Comparison of ENCODE assay signal across 9 cellular contexts in genomic region chr20:59515013-59515905, GRCh38.
DNase-seq lines count a peak whose midpoint lies in the region; ATAC-seq and TF ChIP-seq lines count a peak whose summit lies in the region.
"Had no signal": no experiment of that assay in that cellular context is flagged by ENCODE, and none has a peak within 500 bp of the region (broad histone marks: within the 10 kb centered on the region; RNA-seq: fewer than 3 reads in every experiment).

No MANE protein-coding gene starts in this region.

- no peak overlapping the region for H2BK15ac ChIP-seq in IMR-90 (ENCODE audit: low read depth, low read length)

- in situ Hi-C loops in IMR-90 (cut with MboI; ENCODE audit: low sequenced_read_pairs) = no loop called here

- dilution Hi-C loops in IMR-90 (cut with HindIII; ENCODE audit: low sequenced_read_pairs, unreplicated experiment) = no loop called here

- TF ChIP-seq EP300 in esophagus muscularis mucosa (IDR thresholded peaks at IDR 0.05) = no peak

- H3K18ac ChIP-seq in IMR-90 (ENCODE audit: low read depth, low read length) = no peak overlapping the region

- H3K9me3 ChIP-seq in IMR-90 (ENCODE audit: control insufficient read depth, insufficient read depth, low read length) = no peaks in the 10 kb centered on the region
- H3K9me3 ChIP-seq in RWPE2 (ENCODE audit: severe bottlenecking) = no peaks in the 10 kb centered on the region
- H3K9me3 ChIP-seq in esophagus muscularis mucosa = no peaks in the 10 kb centered on the region
- no peaks in the 10 kb centered on the region for H3K9me3 ChIP-seq in mucosa of descending colon

- no peaks in the 10 kb centered on the region for H3K36me3 Mint-ChIP-seq in T-helper 2 cell treated with Interferon-gamma antibody and Interleukin-4, amounts not matched to agents 5 μg/mL and 100 μg/mL, for 36 hours (ENCODE audit: low read depth)

- no peak overlapping the region for H3K27ac Mint-ChIP-seq in T-helper 2 cell treated with Interferon-gamma antibody and Interleukin-4, amounts not matched to agents 5 μg/mL and 100 μg/mL, for 36 hours
- H3K27ac Mint-ChIP-seq: T-helper 1 cell treated with Interleukin-12 subunit alpha and Interleukin-12 subunit beta and Interleukin-4 antibody, amounts not matched to agents 30 μg/mL and 1 μg/mL, for 36 hours had no signal

- CTCF ChIA-PET in IMR-90 (lab: Yijun Ruan, JAX) = no interaction called here

- H4K20me1 ChIP-seq in IMR-90 (ENCODE audit: insufficient read depth, low read length) = no peaks in the 10 kb centered on the region

- H3K4me3 Mint-ChIP-seq in T-helper 2 cell treated with Interferon-gamma antibody and Interleukin-4, amounts not matched to agents 5 μg/mL and 100 μg/mL, for 36 hours = no peak overlapping the region
- H3K4me3 Mint-ChIP-seq: T-helper 1 cell treated with Interleukin-12 subunit alpha and Interleukin-12 subunit beta and Interleukin-4 antibody, amounts not matched to agents 30 μg/mL and 1 μg/mL, for 36 hours had no signal

- H4K8ac ChIP-seq in IMR-90 (ENCODE audit: low read depth in 2 of 2, low read length in 2 of 2) = no peak overlapping the region

- TF ChIP-seq POLR2A in IMR-90 (IDR thresholded peaks at IDR 0.05; ENCODE audit: low read depth, low read length) (no peak), esophagus muscularis mucosa (IDR thresholded peaks at IDR 0.05; ENCODE audit: low read depth) (no peak)

- H4K5ac ChIP-seq in IMR-90 (ENCODE audit: low read depth, low read length) = no peak overlapping the region

- H3K4ac ChIP-seq in IMR-90 (ENCODE audit: low read depth, low read length) = no peak overlapping the region

- no peak overlapping the region for H3K4me2 ChIP-seq in IMR-90 (ENCODE audit: low read depth, low read length)

- intact Hi-C loops in IMR-90 (cut with micrococcal nuclease) (loop anchor here (1.0 to 5.0 kb wide), 2 partner anchors 10 to 237 kb away; no protein-coding TSS in a partner anchor), esophagus muscularis mucosa (cut with DNase I) (no loop called here), mucosa of descending colon (cut with DNase I, micrococcal nuclease) (no loop called here)

- no peak overlapping the region for H2BK120ac ChIP-seq in IMR-90 (ENCODE audit: low read depth, low read length)

- H3K9me1 ChIP-seq in IMR-90 (ENCODE audit: insufficient read depth, low read length) = no peaks in the 10 kb centered on the region

- no peaks in the 10 kb centered on the region for H3K4me1 ChIP-seq in IMR-90 (ENCODE audit: control insufficient read depth, insufficient read depth, low read length)
- no peaks in the 10 kb centered on the region for H3K4me1 ChIP-seq in RWPE2 (ENCODE audit: insufficient read depth, poor library complexity, severe bottlenecking)
- no peaks in the 10 kb centered on the region for H3K4me1 ChIP-seq in esophagus muscularis mucosa
- H3K4me1 ChIP-seq in mucosa of descending colon (ENCODE audit: low read depth) = no peaks in the 10 kb centered on the region

- TF ChIP-seq RAD21 in IMR-90 (IDR thresholded peaks at IDR 0.05; ENCODE audit: low read length) = peak; percentile 40

- H3K27ac ChIP-seq in IMR-90 (ENCODE audit: insufficient read depth, low read length) (no peak overlapping the region), RWPE2 (ENCODE audit: poor library complexity, severe bottlenecking) (no peak overlapping the region), esophagus muscularis mucosa (replicated peaks in 1 of 4) (no peak overlapping the region)

- TF ChIP-seq CTCF in IMR-90 (conservative IDR thresholded peaks at IDR 0.05; ENCODE audit: low read depth, low read length) (peak; percentile 78), RWPE2 (IDR thresholded peaks at IDR 0.05; ENCODE audit: poor library complexity, severe bottlenecking) (peak; percentile 100), esophagus muscularis mucosa (IDR thresholded peaks at IDR 0.05) (peak; percentile 76 to 95 (median 82)), mucosa of descending colon (IDR thresholded peaks at IDR 0.05) (peak; percentile 72)

- H2BK5ac ChIP-seq in IMR-90 (ENCODE audit: low read depth, low read length, poor library complexity, severe bottlenecking) = no peak overlapping the region

- H3K9me3 Mint-ChIP-seq in T-helper 2 cell treated with Interferon-gamma antibody and Interleukin-4, amounts not matched to agents 5 μg/mL and 100 μg/mL, for 36 hours = no peaks in the 10 kb centered on the region
- H3K9me3 Mint-ChIP-seq: T-helper 1 cell treated with Interleukin-12 subunit alpha and Interleukin-12 subunit beta and Interleukin-4 antibody, amounts not matched to agents 30 μg/mL and 1 μg/mL, for 36 hours had no signal

- no peak overlapping the region for H2AK9ac ChIP-seq in IMR-90 (replicated peaks; ENCODE audit: low read depth, low read length, poor library complexity)

- WGBS in IMR-90 (ENCODE audit: extremely low coverage in 2 of 2, insufficient read length in 1 of 2), 2 experiments = 25% methylated on average over 9 of the region's 32 CpGs; no CpG with 5 or more reads in 1 of the 2 experiments
- WGBS in esophagus muscularis mucosa = 23% methylated on average over 26 of the region's 32 CpGs

- DNase-seq in DMS 273 (lab: John Stamatoyannopoulos, UW; ENCODE audit: unreplicated experiment) (peak; percentile 92), IMR-90 (peak; percentile 38), RWPE2 (ENCODE audit: low spot score) (no peak), esophagus muscularis mucosa (ENCODE audit: extremely low spot score) (peak; percentile 92), mucosa of descending colon (peak; percentile 58 to 83 (median 78)), GM19238 (ENCODE audit: insufficient read length, low spot score) (no peak)
- DNase-seq in T-helper 2 cell treated with Interferon-gamma antibody and Interleukin-4, amounts not matched to agents 5 μg/mL and 100 μg/mL, for 36 hours (ENCODE audit: low spot score) = no peak

- H4K91ac ChIP-seq in IMR-90 (ENCODE audit: insufficient read depth, low read depth, low read length) = no peak overlapping the region

- no peak overlapping the region for H2AFZ ChIP-seq in IMR-90 (replicated peaks; ENCODE audit: low read length, poor library complexity)

- H3K27me3 ChIP-seq in IMR-90 (ENCODE audit: control insufficient read depth, insufficient read depth, low read length) = no peaks in the 10 kb centered on the region
- H3K27me3 ChIP-seq in RWPE2 (ENCODE audit: insufficient read depth, poor library complexity, severe bottlenecking) = peaks cover 82% of the 10 kb centered on the region
- H3K27me3 ChIP-seq in esophagus muscularis mucosa = peaks cover 0 to 86% (median 9%) of the 10 kb centered on the region in 4 donors

- POLR2A ChIA-PET in IMR-90 (lab: Charles Lee; ENCODE audit: unreplicated experiment) = no interaction called here

- H3K4me3 ChIP-seq in IMR-90 (ENCODE audit: insufficient read depth, low read depth, low read length) = no peak overlapping the region
- no peak overlapping the region for H3K4me3 ChIP-seq in RWPE2 (ENCODE audit: severe bottlenecking)
- no peak overlapping the region for H3K4me3 ChIP-seq in esophagus muscularis mucosa
- H3K4me3 ChIP-seq in mucosa of descending colon = no peak overlapping the region

- no peaks in the 10 kb centered on the region for H3K79me1 ChIP-seq in IMR-90 (ENCODE audit: low read depth in 1 of 2, low read length in 2 of 2)

- H3K23ac ChIP-seq in IMR-90 (ENCODE audit: low read depth, low read length) = no peak overlapping the region

- peaks cover 19% of the 10 kb centered on the region for H3K27me3 Mint-ChIP-seq in T-helper 2 cell treated with Interferon-gamma antibody and Interleukin-4, amounts not matched to agents 5 μg/mL and 100 μg/mL, for 36 hours (ENCODE audit: low read depth)

- ATAC-seq in IMR-90 (ENCODE audit: low read depth) (peak; percentile 96), RWPE2 (ENCODE audit: low read depth) (peak; percentile 90), mucosa of descending colon (peak; percentile 87), GM21526 (IDR thresholded peaks at IDR 0.05; ENCODE audit: low FRiP score, unreplicated experiment) (no peak)

- H3K4me1 Mint-ChIP-seq in T-helper 2 cell treated with Interferon-gamma antibody and Interleukin-4, amounts not matched to agents 5 μg/mL and 100 μg/mL, for 36 hours (ENCODE audit: low read depth) = no peaks in the 10 kb centered on the region

- no peaks in the 10 kb centered on the region for H3K36me3 ChIP-seq in IMR-90 (ENCODE audit: control insufficient read depth, insufficient read depth, low read length)
- H3K36me3 ChIP-seq in RWPE2 (ENCODE audit: low read depth) = no peaks in the 10 kb centered on the region
- H3K36me3 ChIP-seq in esophagus muscularis mucosa = no peaks in the 10 kb centered on the region
- no peaks in the 10 kb centered on the region for H3K36me3 ChIP-seq in mucosa of descending colon (ENCODE audit: low read depth)

- H2AK5ac ChIP-seq in IMR-90 (ENCODE audit: low read depth, low read length) = no peak overlapping the region

- H3K56ac ChIP-seq in IMR-90 (ENCODE audit: extremely low read depth, insufficient read depth, low read length) = no peak overlapping the region

- H3K14ac ChIP-seq in IMR-90 (replicated peaks; ENCODE audit: low read depth, low read length) = no peak overlapping the region

- H2BK20ac ChIP-seq in IMR-90 (ENCODE audit: low read depth, low read length) = no peak overlapping the region

- no TSS peak for BruUV-seq in IMR-90 (replicated peaks; lab: Mats Ljungman, UMichigan)

- no peak overlapping the region for H3K9ac ChIP-seq in IMR-90 (ENCODE audit: low read depth, low read length)

TF ChIP-seq in IMR-90, 13 proteins besides CTCF, POLR2A, EP300 and RAD21:
- TF ChIP-seq SMC3 (IDR thresholded peaks at IDR 0.05; ENCODE audit: low read depth, low read length) (peak; percentile 44), MAZ (IDR thresholded peaks at IDR 0.05; ENCODE audit: borderline replicate concordance, low read depth, low read length) (no peak)

Comparison
In these comparisons a context has a peak if more than half of its experiments do, and no peak if none do; other contexts are left out.
1. DNase-seq: peak in DMS 273 (single experiment), IMR-90 (single experiment), esophagus muscularis mucosa (single experiment) and mucosa of descending colon (3 of 3); none in RWPE2 (single experiment), GM19238 (single experiment) and T-helper 2 cell treated with Interferon-gamma antibody and Interleukin-4, amounts not matched to agents 5 μg/mL and 100 μg/mL, for 36 hours (single experiment).
2. Peak in every context shown above with its lines, with median percentiles within 50 percentile points of each other: CTCF ChIP-seq.